ENCODE assay signal across 8 cellular contexts in genomic region chr11:64844330-64845124, GRCh38. TPM values are rescaled to one million over a fixed set of nuclear protein-coding genes. Genes with fewer than 3 reads are reported as not detected.
DNase-seq lines count a peak whose midpoint lies in the region; ATAC-seq and TF ChIP-seq lines count a peak whose summit lies in the region.

Gene CDC42BPG (minus strand): TSS chr11:64844653. CDS start chr11:64844569, 84 bp downstream.

- no peaks in the 10 kb centered on the region for H3K36me3 ChIP-seq in colonic mucosa

- no peaks in the 10 kb centered on the region for H3K27me3 ChIP-seq in colonic mucosa

- DNase-seq in AG08396 (ENCODE audit: low spot score) (peak; percentile 95), NCI-H2171 (lab: John Stamatoyannopoulos, UW) (peak; percentile 91), colonic mucosa (peak; percentile 89), left colon (peak; percentile 82 to 91)
- peak; percentile 50 for DNase-seq in stimulated activated naive B cell treated with anti-CD40 and anti-IgM and Interleukin-4, amounts not matched to agents 10 μg/mL and 1 μg/mL and 100 μg/mL, for 72 hours

- no peaks in the 10 kb centered on the region for H3K9me3 Mint-ChIP-seq in stimulated activated naive B cell treated with anti-CD40 and anti-IgM and Interleukin-4, amounts not matched to agents 10 μg/mL and 1 μg/mL and 100 μg/mL, for 72 hours

- peak within 1 kb of the TSS; percentile 70 to 98 for H3K9ac ChIP-seq in colonic mucosa (ENCODE audit: low read depth in 2 of 2, low read length in 2 of 2)

- TF ChIP-seq CTCF in WI38 (IDR thresholded peaks at IDR 0.05; ENCODE audit: low read depth, low read length) (peak; percentile 46), colonic mucosa (IDR thresholded peaks at IDR 0.05) (peak; percentile 75)

- no peaks in the 10 kb centered on the region for H3K9me3 ChIP-seq in colonic mucosa

- peaks cover 0 to under 1% of the 10 kb centered on the region in 2 donors for H3K36me3 Mint-ChIP-seq in stimulated activated naive B cell treated with anti-CD40 and anti-IgM and Interleukin-4, amounts not matched to agents 10 μg/mL and 1 μg/mL and 100 μg/mL, for 72 hours

- H3K27ac Mint-ChIP-seq in stimulated activated naive B cell treated with anti-CD40 and anti-IgM and Interleukin-4, amounts not matched to agents 10 μg/mL and 1 μg/mL and 100 μg/mL, for 72 hours: no peak within 1 kb of the TSS

- H3K27ac ChIP-seq in colonic mucosa: peak within 1 kb of the TSS; percentile 78

- H3K27me3 Mint-ChIP-seq in stimulated activated naive B cell treated with anti-CD40 and anti-IgM and Interleukin-4, amounts not matched to agents 10 μg/mL and 1 μg/mL and 100 μg/mL, for 72 hours: no peaks in the 10 kb centered on the region

- H3K4me3 ChIP-seq in WI38 (ENCODE audit: low read depth, low read length): no peak within 1 kb of the TSS
- peak within 1 kb of the TSS; percentile 34 for H3K4me3 ChIP-seq in colonic mucosa

- H3K4me3 Mint-ChIP-seq in stimulated activated naive B cell treated with anti-CD40 and anti-IgM and Interleukin-4, amounts not matched to agents 10 μg/mL and 1 μg/mL and 100 μg/mL, for 72 hours: peak within 1 kb of the TSS; percentile 80 to 85

- ATAC-seq in GM21825 (IDR thresholded peaks at IDR 0.05; ENCODE audit: unreplicated experiment) (peak; percentile 36), left colon (peak; percentile 62), GM18867 (IDR thresholded peaks at IDR 0.05; ENCODE audit: unreplicated experiment) (no peak)
- peak; percentile 62 to 67 for ATAC-seq in stimulated activated naive B cell treated with anti-CD40 and anti-IgM and Interleukin-4, amounts not matched to agents 10 μg/mL and 1 μg/mL and 100 μg/mL, for 72 hours (replicated peaks)

- H3K4me1 ChIP-seq in colonic mucosa: peaks cover 14% of the 10 kb centered on the region

- H3K4me1 Mint-ChIP-seq in stimulated activated naive B cell treated with anti-CD40 and anti-IgM and Interleukin-4, amounts not matched to agents 10 μg/mL and 1 μg/mL and 100 μg/mL, for 72 hours: peaks cover 33 to 48% of the 10 kb centered on the region in 2 donors

- intact Hi-C loops in colonic mucosa (cut with DNase I): loop anchor here (5.0 to 10.0 kb wide), 4 partner anchors 57 to 273 kb away; partner anchors contain the start of genes BATF2, CDCA5, ZFPL1 and ZNHIT2
- intact Hi-C loops in left colon (cut with DNase I, micrococcal nuclease): loop anchor here in 1 of 2 donors (5.0 kb wide), 1 partner anchor 48 kb away; no protein-coding TSS in a partner anchor

RNA-seq across cellular contexts. Expression of gene CDC42BPG, which starts in this region (rescaled TPM):
- total RNA-seq in colonic mucosa: 10 to 100 TPM; 29.3 to 41.6 TPM
- 10 to 100 TPM; 44.5 to 45.5 TPM for total RNA-seq in left colon
